ENCODE assay signal across 1 cellular context in genomic region chr12:94230357-94230905, GRCh38.
TF ChIP-seq lines count a peak whose summit lies in the region.

No MANE protein-coding gene starts in this region.

TF ChIP-seq in HepG2, 621 proteins besides CTCF, POLR2A, EP300 and RAD21 (continued from another document and continues in another):
- TF ChIP-seq, protein P1, sequence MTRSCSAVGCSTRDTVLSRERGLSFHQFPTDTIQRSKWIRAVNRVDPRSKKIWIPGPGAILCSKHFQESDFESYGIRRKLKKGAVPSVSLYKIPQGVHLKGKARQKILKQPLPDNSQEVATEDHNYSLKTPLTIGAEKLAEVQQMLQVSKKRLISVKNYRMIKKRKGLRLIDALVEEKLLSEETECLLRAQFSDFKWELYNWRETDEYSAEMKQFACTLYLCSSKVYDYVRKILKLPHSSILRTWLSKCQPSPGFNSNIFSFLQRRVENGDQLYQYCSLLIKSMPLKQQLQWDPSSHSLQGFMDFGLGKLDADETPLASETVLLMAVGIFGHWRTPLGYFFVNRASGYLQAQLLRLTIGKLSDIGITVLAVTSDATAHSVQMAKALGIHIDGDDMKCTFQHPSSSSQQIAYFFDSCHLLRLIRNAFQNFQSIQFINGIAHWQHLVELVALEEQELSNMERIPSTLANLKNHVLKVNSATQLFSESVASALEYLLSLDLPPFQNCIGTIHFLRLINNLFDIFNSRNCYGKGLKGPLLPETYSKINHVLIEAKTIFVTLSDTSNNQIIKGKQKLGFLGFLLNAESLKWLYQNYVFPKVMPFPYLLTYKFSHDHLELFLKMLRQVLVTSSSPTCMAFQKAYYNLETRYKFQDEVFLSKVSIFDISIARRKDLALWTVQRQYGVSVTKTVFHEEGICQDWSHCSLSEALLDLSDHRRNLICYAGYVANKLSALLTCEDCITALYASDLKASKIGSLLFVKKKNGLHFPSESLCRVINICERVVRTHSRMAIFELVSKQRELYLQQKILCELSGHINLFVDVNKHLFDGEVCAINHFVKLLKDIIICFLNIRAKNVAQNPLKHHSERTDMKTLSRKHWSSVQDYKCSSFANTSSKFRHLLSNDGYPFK (CRISPR knock-in tag; IDR thresholded peaks at IDR 0.05; ENCODE audit: borderline replicate concordance): no peak
- TF ChIP-seq TIGD3 (CRISPR knock-in tag; IDR thresholded peaks at IDR 0.05; ENCODE audit: borderline replicate concordance): no peak
- peak; percentile 35; the same call in 1 of the 2 replicates for TF ChIP-seq RERE (CRISPR knock-in tag; IDR thresholded peaks at IDR 0.05; ENCODE audit: low read depth)
- TF ChIP-seq ZNF432 (CRISPR knock-in tag; IDR thresholded peaks at IDR 0.05; ENCODE audit: borderline replicate concordance): no peak
- no peak for TF ChIP-seq ZNF296 (CRISPR knock-in tag; conservative IDR thresholded peaks at IDR 0.05)
- no peak for TF ChIP-seq BCLAF1 (IDR thresholded peaks at IDR 0.05)
- TF ChIP-seq IKZF5 (CRISPR knock-in tag; IDR thresholded peaks at IDR 0.05): no peak; the same call in 1 of the 2 replicates
- TF ChIP-seq ZSCAN29 (CRISPR knock-in tag; conservative IDR thresholded peaks at IDR 0.05): peak; percentile 67; the same call in 1 of the 2 replicates
- peak; percentile 70; the same call in 1 of the 2 replicates for TF ChIP-seq RXRB (CRISPR knock-in tag; IDR thresholded peaks at IDR 0.05; ENCODE audit: borderline replicate concordance)
- TF ChIP-seq, protein P2, sequence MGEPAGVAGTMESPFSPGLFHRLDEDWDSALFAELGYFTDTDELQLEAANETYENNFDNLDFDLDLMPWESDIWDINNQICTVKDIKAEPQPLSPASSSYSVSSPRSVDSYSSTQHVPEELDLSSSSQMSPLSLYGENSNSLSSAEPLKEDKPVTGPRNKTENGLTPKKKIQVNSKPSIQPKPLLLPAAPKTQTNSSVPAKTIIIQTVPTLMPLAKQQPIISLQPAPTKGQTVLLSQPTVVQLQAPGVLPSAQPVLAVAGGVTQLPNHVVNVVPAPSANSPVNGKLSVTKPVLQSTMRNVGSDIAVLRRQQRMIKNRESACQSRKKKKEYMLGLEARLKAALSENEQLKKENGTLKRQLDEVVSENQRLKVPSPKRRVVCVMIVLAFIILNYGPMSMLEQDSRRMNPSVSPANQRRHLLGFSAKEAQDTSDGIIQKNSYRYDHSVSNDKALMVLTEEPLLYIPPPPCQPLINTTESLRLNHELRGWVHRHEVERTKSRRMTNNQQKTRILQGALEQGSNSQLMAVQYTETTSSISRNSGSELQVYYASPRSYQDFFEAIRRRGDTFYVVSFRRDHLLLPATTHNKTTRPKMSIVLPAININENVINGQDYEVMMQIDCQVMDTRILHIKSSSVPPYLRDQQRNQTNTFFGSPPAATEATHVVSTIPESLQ (CRISPR knock-in tag; conservative IDR thresholded peaks at IDR 0.05): no peak
- TF ChIP-seq AHR (CRISPR knock-in tag; IDR thresholded peaks at IDR 0.05): no peak
- no peak for TF ChIP-seq ZNF780A (CRISPR knock-in tag; IDR thresholded peaks at IDR 0.05)
- no peak for TF ChIP-seq SAFB2 (CRISPR knock-in tag; IDR thresholded peaks at IDR 0.05; ENCODE audit: borderline replicate concordance, low read depth)
- TF ChIP-seq HES4 (CRISPR knock-in tag; IDR thresholded peaks at IDR 0.05; ENCODE audit: borderline replicate concordance): no peak
- TF ChIP-seq ARID2 (CRISPR knock-in tag; IDR thresholded peaks at IDR 0.05; ENCODE audit: borderline replicate concordance): no peak
- TF ChIP-seq MYNN (CRISPR knock-in tag; IDR thresholded peaks at IDR 0.05; ENCODE audit: low read depth): no peak
- TF ChIP-seq IRF2 (CRISPR knock-in tag; IDR thresholded peaks at IDR 0.05): peak; percentile 71
- TF ChIP-seq ZNF550 (CRISPR knock-in tag; IDR thresholded peaks at IDR 0.05; ENCODE audit: borderline replicate concordance): no peak
- TF ChIP-seq ETV6 (CRISPR knock-in tag; conservative IDR thresholded peaks at IDR 0.05): no peak
- TF ChIP-seq, protein P3, sequence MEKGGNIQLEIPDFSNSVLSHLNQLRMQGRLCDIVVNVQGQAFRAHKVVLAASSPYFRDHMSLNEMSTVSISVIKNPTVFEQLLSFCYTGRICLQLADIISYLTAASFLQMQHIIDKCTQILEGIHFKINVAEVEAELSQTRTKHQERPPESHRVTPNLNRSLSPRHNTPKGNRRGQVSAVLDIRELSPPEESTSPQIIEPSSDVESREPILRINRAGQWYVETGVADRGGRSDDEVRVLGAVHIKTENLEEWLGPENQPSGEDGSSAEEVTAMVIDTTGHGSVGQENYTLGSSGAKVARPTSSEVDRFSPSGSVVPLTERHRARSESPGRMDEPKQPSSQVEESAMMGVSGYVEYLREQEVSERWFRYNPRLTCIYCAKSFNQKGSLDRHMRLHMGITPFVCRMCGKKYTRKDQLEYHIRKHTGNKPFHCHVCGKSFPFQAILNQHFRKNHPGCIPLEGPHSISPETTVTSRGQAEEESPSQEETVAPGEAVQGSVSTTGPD (CRISPR knock-in tag; IDR thresholded peaks at IDR 0.05): no peak
- TF ChIP-seq, protein P4, sequence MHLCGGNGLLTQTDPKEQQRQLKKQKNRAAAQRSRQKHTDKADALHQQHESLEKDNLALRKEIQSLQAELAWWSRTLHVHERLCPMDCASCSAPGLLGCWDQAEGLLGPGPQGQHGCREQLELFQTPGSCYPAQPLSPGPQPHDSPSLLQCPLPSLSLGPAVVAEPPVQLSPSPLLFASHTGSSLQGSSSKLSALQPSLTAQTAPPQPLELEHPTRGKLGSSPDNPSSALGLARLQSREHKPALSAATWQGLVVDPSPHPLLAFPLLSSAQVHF (CRISPR knock-in tag; IDR thresholded peaks at IDR 0.05): no peak
- peak; percentile 59; the same call in 1 of the 2 replicates for TF ChIP-seq ZNF747 (CRISPR knock-in tag; IDR thresholded peaks at IDR 0.05; ENCODE audit: borderline replicate concordance)
- TF ChIP-seq NR2C2 (CRISPR knock-in tag; IDR thresholded peaks at IDR 0.05; ENCODE audit: borderline replicate concordance): peak; percentile 61; the same call in 1 of the 2 replicates
- TF ChIP-seq POLR2AphosphoS2 (IDR thresholded peaks at IDR 0.05; ENCODE audit: low read depth, low read length): no peak
- TF ChIP-seq, protein P5, sequence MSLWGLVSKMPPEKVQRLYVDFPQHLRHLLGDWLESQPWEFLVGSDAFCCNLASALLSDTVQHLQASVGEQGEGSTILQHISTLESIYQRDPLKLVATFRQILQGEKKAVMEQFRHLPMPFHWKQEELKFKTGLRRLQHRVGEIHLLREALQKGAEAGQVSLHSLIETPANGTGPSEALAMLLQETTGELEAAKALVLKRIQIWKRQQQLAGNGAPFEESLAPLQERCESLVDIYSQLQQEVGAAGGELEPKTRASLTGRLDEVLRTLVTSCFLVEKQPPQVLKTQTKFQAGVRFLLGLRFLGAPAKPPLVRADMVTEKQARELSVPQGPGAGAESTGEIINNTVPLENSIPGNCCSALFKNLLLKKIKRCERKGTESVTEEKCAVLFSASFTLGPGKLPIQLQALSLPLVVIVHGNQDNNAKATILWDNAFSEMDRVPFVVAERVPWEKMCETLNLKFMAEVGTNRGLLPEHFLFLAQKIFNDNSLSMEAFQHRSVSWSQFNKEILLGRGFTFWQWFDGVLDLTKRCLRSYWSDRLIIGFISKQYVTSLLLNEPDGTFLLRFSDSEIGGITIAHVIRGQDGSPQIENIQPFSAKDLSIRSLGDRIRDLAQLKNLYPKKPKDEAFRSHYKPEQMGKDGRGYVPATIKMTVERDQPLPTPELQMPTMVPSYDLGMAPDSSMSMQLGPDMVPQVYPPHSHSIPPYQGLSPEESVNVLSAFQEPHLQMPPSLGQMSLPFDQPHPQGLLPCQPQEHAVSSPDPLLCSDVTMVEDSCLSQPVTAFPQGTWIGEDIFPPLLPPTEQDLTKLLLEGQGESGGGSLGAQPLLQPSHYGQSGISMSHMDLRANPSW (CRISPR knock-in tag; IDR thresholded peaks at IDR 0.05; ENCODE audit: borderline replicate concordance): no peak
- TF ChIP-seq ZBTB46 (CRISPR knock-in tag; IDR thresholded peaks at IDR 0.05; ENCODE audit: borderline replicate concordance): no peak
- TF ChIP-seq PBX3 (CRISPR knock-in tag; IDR thresholded peaks at IDR 0.05; ENCODE audit: borderline replicate concordance): no peak
- 0 out of 2 replicates have a peak, but pooled peaks have one; percentile 25 for TF ChIP-seq NFYC (CRISPR knock-in tag; IDR thresholded peaks at IDR 0.05)
- TF ChIP-seq MXD4 (CRISPR knock-in tag; IDR thresholded peaks at IDR 0.05): no peak
